In the genomic region with DNA sequence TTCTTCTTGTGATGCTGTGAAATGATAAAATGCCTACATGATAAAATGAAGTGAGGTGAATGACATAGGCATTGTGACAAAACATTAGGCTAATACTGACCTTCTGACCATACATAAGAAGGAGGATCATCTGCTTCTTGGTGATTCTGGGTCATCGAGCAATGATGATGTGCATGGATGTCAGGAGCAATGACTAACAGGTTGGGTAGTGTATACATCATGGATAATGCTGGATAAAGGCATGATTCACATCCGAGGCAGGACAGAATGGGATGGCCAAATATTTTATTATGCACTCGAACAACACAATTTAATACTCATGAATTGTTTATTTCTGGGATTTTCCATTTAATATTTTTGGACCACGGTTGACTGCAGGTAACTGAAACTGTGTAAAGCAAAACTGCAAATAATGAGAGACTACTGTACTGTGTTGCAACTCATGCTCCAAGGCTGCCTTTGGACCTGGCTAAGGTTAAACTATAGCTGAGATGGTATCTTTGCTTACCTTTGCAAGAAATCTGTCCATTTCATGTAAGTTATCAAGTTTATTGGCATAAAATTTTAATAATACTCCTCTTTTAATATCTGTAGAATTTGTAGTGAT, we compare ENCODE assay signal across 2 cellular contexts.
TF ChIP-seq lines count a peak whose summit lies in the region.

No MANE protein-coding gene starts in this region.

TF ChIP-seq in HepG2, 621 proteins besides CTCF, POLR2A, EP300 and RAD21:
- TF ChIP-seq, protein P1, sequence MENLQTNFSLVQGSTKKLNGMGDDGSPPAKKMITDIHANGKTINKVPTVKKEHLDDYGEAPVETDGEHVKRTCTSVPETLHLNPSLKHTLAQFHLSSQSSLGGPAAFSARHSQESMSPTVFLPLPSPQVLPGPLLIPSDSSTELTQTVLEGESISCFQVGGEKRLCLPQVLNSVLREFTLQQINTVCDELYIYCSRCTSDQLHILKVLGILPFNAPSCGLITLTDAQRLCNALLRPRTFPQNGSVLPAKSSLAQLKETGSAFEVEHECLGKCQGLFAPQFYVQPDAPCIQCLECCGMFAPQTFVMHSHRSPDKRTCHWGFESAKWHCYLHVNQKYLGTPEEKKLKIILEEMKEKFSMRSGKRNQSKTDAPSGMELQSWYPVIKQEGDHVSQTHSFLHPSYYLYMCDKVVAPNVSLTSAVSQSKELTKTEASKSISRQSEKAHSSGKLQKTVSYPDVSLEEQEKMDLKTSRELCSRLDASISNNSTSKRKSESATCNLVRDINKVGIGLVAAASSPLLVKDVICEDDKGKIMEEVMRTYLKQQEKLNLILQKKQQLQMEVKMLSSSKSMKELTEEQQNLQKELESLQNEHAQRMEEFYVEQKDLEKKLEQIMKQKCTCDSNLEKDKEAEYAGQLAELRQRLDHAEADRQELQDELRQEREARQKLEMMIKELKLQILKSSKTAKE (CRISPR knock-in tag; IDR thresholded peaks at IDR 0.05; ENCODE audit: borderline replicate concordance): no peak
- TF ChIP-seq JARID2 (CRISPR knock-in tag; IDR thresholded peaks at IDR 0.05; ENCODE audit: insufficient replicate concordance): no peak
- TF ChIP-seq, protein P2, sequence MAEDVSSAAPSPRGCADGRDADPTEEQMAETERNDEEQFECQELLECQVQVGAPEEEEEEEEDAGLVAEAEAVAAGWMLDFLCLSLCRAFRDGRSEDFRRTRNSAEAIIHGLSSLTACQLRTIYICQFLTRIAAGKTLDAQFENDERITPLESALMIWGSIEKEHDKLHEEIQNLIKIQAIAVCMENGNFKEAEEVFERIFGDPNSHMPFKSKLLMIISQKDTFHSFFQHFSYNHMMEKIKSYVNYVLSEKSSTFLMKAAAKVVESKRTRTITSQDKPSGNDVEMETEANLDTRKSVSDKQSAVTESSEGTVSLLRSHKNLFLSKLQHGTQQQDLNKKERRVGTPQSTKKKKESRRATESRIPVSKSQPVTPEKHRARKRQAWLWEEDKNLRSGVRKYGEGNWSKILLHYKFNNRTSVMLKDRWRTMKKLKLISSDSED (CRISPR knock-in tag; IDR thresholded peaks at IDR 0.05): no peak
- 0 out of 2 replicates have a peak, but pooled peaks have one; percentile 16 for TF ChIP-seq MIXL1 (CRISPR knock-in tag; IDR thresholded peaks at IDR 0.05)
- TF ChIP-seq, protein P3, sequence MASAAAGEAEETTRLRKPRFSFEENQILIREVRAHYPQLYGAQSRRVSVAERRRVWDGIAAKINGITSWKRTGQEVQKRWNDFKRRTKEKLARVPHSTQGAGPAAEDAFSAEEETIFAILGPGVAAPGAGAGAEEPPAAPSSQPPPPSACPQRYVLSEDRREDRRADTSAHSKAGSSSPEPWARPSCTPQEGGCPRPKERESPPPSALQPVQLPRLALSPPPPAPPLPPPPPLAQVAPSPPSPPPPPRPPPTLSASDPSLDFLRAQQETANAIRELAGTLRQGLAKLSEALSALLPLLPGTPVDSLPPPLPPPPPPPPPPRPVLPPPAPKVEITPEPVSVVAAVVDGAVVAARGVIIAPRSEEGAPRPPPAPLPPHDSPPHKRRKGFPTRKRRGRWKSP (CRISPR knock-in tag; IDR thresholded peaks at IDR 0.05): no peak
- TF ChIP-seq CSRNP2 (CRISPR knock-in tag; conservative IDR thresholded peaks at IDR 0.05; ENCODE audit: low read depth): 0 out of 2 replicates have a peak, but pooled peaks have one; percentile 46
- TF ChIP-seq RFX1 (IDR thresholded peaks at IDR 0.05): no peak
- 0 out of 2 replicates have a peak, but pooled peaks have one; percentile 3 for TF ChIP-seq MAFF (IDR thresholded peaks at IDR 0.05; ENCODE audit: low read depth, low read length)
- TF ChIP-seq HNF4G (IDR thresholded peaks at IDR 0.05; ENCODE audit: borderline replicate concordance, low read depth, low read length): peak; percentile 45; the same call in 1 of the 2 replicates
- no peak for TF ChIP-seq HNF4G (CRISPR knock-in tag; IDR thresholded peaks at IDR 0.05; ENCODE audit: borderline replicate concordance, low read depth)
- TF ChIP-seq MAFK (conservative IDR thresholded peaks at IDR 0.05 in 1 of 2, IDR thresholded peaks at IDR 0.05 in 1 of 2; ENCODE audit: low read length in 2 of 2): peak; percentile 29 to 36; a peak in 2 of 4 replicates
- TF ChIP-seq TCF7L2 (IDR thresholded peaks at IDR 0.05; ENCODE audit: low read depth, low read length): no peak
- peak; percentile 86; the same call in 1 of the 2 replicates for TF ChIP-seq CEBPB (IDR thresholded peaks at IDR 0.05; ENCODE audit: borderline replicate concordance, low read depth, low read length)
- TF ChIP-seq TAF1 (CRISPR knock-in tag; IDR thresholded peaks at IDR 0.05): no peak
- TF ChIP-seq HMG20A (CRISPR knock-in tag; IDR thresholded peaks at IDR 0.05; ENCODE audit: borderline replicate concordance): no peak
- TF ChIP-seq GATAD2A (CRISPR knock-in tag; IDR thresholded peaks at IDR 0.05): 0 out of 2 replicates have a peak, but pooled peaks have one; percentile 23
- TF ChIP-seq CREB1 (IDR thresholded peaks at IDR 0.05): peak; percentile 52; the same call in 1 of the 2 replicates
- TF ChIP-seq CREB1 (CRISPR knock-in tag; IDR thresholded peaks at IDR 0.05): no peak
- TF ChIP-seq POLR2G (IDR thresholded peaks at IDR 0.05; ENCODE audit: low read depth, low read length): no peak
- 0 out of 2 replicates have a peak, but pooled peaks have one; percentile 12 for TF ChIP-seq ZNF510 (CRISPR knock-in tag; IDR thresholded peaks at IDR 0.05; ENCODE audit: low read depth)
- TF ChIP-seq HNF4A (CRISPR knock-in tag; IDR thresholded peaks at IDR 0.05): peak; percentile 74
- TF ChIP-seq CEBPG (CRISPR knock-in tag; IDR thresholded peaks at IDR 0.05): peak; percentile 80
- TF ChIP-seq, protein P4, sequence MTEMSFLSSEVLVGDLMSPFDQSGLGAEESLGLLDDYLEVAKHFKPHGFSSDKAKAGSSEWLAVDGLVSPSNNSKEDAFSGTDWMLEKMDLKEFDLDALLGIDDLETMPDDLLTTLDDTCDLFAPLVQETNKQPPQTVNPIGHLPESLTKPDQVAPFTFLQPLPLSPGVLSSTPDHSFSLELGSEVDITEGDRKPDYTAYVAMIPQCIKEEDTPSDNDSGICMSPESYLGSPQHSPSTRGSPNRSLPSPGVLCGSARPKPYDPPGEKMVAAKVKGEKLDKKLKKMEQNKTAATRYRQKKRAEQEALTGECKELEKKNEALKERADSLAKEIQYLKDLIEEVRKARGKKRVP (CRISPR knock-in tag; IDR thresholded peaks at IDR 0.05): 0 out of 4 replicates have a peak, but pooled peaks of 1 of the 2 experiments have one; percentile 26
- peak; percentile 68; the same call in 1 of the 2 replicates for TF ChIP-seq KLF12 (CRISPR knock-in tag; IDR thresholded peaks at IDR 0.05; ENCODE audit: borderline replicate concordance)

TF ChIP-seq in GM12891, 5 proteins besides CTCF, POLR2A, EP300 and RAD21:
- TF ChIP-seq SPI1 (IDR thresholded peaks at IDR 0.05; ENCODE audit: low read depth, low read length) (no peak), PAX5 (IDR thresholded peaks at IDR 0.05; ENCODE audit: insufficient read depth, low read length, severe bottlenecking) (no peak), POU2F2 (IDR thresholded peaks at IDR 0.05; ENCODE audit: low read depth, low read length) (no peak), POLR2AphosphoS5 (IDR thresholded peaks at IDR 0.05; ENCODE audit: low read depth, low read length) (no peak), TAF1 (IDR thresholded peaks at IDR 0.05; ENCODE audit: low read depth, low read length) (no peak)
